ENCODE assay signal across 24 cellular contexts in the genomic region with DNA sequence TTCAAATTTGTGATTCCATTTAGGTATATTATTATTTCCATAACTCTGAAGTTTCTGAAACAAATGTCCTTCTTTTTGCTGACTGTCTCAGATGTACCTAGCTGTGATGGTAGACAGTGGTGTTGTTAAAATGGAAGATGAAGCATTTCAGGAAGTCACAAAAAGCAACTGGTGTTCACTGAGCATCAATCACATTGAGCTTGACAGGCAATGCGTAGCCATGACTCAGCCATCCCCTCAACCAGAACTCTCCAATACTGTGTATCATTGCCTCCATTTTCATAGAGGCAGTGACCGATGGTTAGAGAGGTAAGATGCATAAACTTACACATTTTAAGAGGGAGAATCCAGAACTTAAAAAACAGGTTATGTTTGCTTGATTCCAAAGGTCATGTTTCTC.
"Had no signal": no experiment of that assay in that cellular context is flagged by ENCODE, and none has a peak within 500 bp of the region (broad histone marks: within the 10 kb centered on the region; RNA-seq: fewer than 3 reads in every experiment).

No MANE protein-coding gene starts in this region.

- H3K4me2 ChIP-seq: hepatocyte had no signal

- H3K4me3 Mint-ChIP-seq: dendritic cell treated with granulocyte-macrophage colony-stimulating factor and Interleukin-4, amounts not matched to agents 40 ng/mL and 50 ng/mL, for 4 days; nephron; T-helper 2 cell treated with Interferon-gamma antibody and Interleukin-4, amounts not matched to agents 5 μg/mL and 100 μg/mL, for 36 hours had no signal

- H3K27ac ChIP-seq: brain microvascular endothelial cell, foreskin keratinocyte, hepatocyte, neutrophil, pancreas, psoas muscle, thyroid gland, upper lobe of right lung, VCaP had no signal

- H3K4me3 ChIP-seq: hepatocyte, pancreas, psoas muscle, thyroid gland, upper lobe of right lung had no signal

- H3K9me3 Mint-ChIP-seq: dendritic cell treated with granulocyte-macrophage colony-stimulating factor and Interleukin-4, amounts not matched to agents 40 ng/mL and 50 ng/mL, for 4 days; nephron had no signal

- H3K9me3 ChIP-seq: neutrophil, pancreas, psoas muscle, thyroid gland, upper lobe of right lung had no signal

- ATAC-seq: activated CD4-positive, CD25-positive, alpha-beta regulatory T cell treated with anti-CD3 and anti-CD28 coated beads, Interleukin-2, amount 50 U/mL, for 24 hours; activated naive CD4-positive, alpha-beta T cell treated with anti-CD3 and anti-CD28 coated beads, Interleukin-2, amount 50 U/mL, for 72 hours; foreskin keratinocyte; pancreas; psoas muscle; right cardiac atrium; stimulated activated naive CD8-positive, alpha-beta T cell treated with anti-CD3 and anti-CD28 coated beads, Interleukin-15, Interleukin-2, amounts not matched to agents 100 U/mL and 50 U/mL, for 24 hours; upper lobe of right lung had no signal

- H3K79me2 ChIP-seq: hepatocyte had no signal

- H3K36me3 ChIP-seq: brain microvascular endothelial cell, neutrophil, pancreas, thyroid gland, upper lobe of right lung had no signal

- FAIRE-seq: endometrium, pancreas had no signal

- H3K27me3 Mint-ChIP-seq: dendritic cell treated with granulocyte-macrophage colony-stimulating factor and Interleukin-4, amounts not matched to agents 40 ng/mL and 50 ng/mL, for 4 days had no signal

- H3K4me1 ChIP-seq: foreskin keratinocyte, pancreas, psoas muscle, thyroid gland, upper lobe of right lung had no signal

- DNase-seq: activated CD4-positive, alpha-beta T cell treated with anti-CD3 and anti-CD28 coated beads, Interleukin-2, amount 50 U/mL, for 1 hour; activated gamma-delta T cell treated with Interleukin-2 at 50 U/mL for 16 hours; activated T-cell treated with anti-CD3 and anti-CD28 coated beads, Interleukin-2, amount 50 U/mL, for 1 hour; aorta; brain microvascular endothelial cell; caudate nucleus; effector CD4-positive, alpha-beta T cell; foreskin keratinocyte; pancreas; psoas muscle; right cardiac atrium; stimulated activated CD4-positive, alpha-beta T cell treated with anti-CD3 and anti-CD28 coated beads, Interleukin-4, amount 100 ng/mL, for 4 hours; stimulated activated naive CD8-positive, alpha-beta T cell treated with anti-CD3 and anti-CD28 coated beads, Interleukin-15, Interleukin-2, amounts not matched to agents 100 U/mL and 50 U/mL, for 24 hours; thyroid gland; upper lobe of right lung had no signal

- H2AFZ ChIP-seq: hepatocyte had no signal

- H3K27me3 ChIP-seq: brain microvascular endothelial cell, foreskin keratinocyte, hepatocyte, neutrophil, pancreas, thyroid gland, upper lobe of right lung had no signal

- H3K27ac Mint-ChIP-seq: activated naive CD4-positive, alpha-beta T cell treated with anti-CD3 and anti-CD28 coated beads, Interleukin-2, amount 50 U/mL, for 72 hours; dendritic cell treated with granulocyte-macrophage colony-stimulating factor and Interleukin-4, amounts not matched to agents 40 ng/mL and 50 ng/mL, for 4 days; nephron; T-helper 2 cell treated with Interferon-gamma antibody and Interleukin-4, amounts not matched to agents 5 μg/mL and 100 μg/mL, for 36 hours had no signal
